In the genomic region with DNA sequence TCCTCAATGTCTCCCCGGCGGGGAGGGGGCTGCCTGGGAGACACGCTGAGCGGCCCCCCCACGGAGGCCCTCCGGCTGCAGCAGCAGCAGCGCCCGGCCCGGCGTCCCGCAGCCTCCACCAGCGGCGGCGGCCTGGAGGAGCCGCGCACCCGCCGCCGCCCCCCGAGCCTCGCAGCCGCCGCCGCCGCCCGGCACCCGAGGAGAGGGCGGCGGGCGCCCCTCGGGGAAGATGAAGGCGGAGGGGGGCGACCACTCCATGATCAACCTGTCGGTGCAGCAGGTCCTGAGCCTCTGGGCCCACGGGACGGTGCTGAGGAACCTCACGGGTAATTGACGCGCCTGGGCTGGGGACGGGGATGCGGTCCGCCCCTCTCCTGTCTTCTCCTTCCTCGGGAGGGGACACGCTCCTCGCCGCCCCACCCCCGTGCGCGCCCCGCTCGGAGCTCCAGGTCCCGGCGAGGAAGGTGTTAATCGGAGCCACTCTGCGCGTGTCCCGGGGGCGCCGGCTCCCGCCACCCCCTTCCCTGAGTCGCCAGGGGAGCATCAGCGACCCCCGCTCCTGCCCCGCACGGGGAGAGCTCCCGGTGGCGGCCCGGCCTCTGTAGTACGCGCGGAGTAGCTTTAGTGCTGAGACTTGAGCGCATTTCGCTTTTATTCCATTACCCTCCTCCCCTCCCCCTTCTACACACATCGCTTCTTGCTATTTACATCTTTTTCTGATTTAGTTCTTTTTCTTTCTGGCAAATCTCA, we compare ENCODE assay signal across 8 cellular contexts. TPM values are rescaled to one million over a fixed set of nuclear protein-coding genes. Genes with fewer than 3 reads are reported as not detected.
A peak's percentile ranks its signal among the peaks of the same experiment; 100 is the strongest.
DNase-seq lines count a peak whose midpoint lies in the region; ATAC-seq, FAIRE-seq and TF ChIP-seq lines count a peak whose summit lies in the region.

No MANE protein-coding gene starts in this region.

- H3K4me1 ChIP-seq in A549 (peaks cover 18% of the 10 kb centered on the region; the same call in 1 of the 3 replicates), OCI-LY1 (ENCODE audit: insufficient read depth, low read length, severe bottlenecking) (peaks cover 16% of the 10 kb centered on the region), pancreas (peaks cover 0 to 21% (median 11%) of the 10 kb centered on the region in 3 donors)

- H3K9me3 Mint-ChIP-seq in activated naive CD4-positive, alpha-beta T cell treated with anti-CD3 and anti-CD28 coated beads, Interleukin-2, amount 50 U/mL, for 24 hours, result no peaks in the 10 kb centered on the region

- H3K9ac ChIP-seq in OCI-LY1 (ENCODE audit: low read length), result peak overlapping the region; percentile 68

- no peak for FAIRE-seq in A549 (lab: Jason Lieb, UNC)
- no peak for FAIRE-seq in pancreas (lab: Jason Lieb, UNC)

- H3K27me3 Mint-ChIP-seq in activated naive CD4-positive, alpha-beta T cell treated with anti-CD3 and anti-CD28 coated beads, Interleukin-2, amount 50 U/mL, for 24 hours, result no peaks in the 10 kb centered on the region

- H3K4me2 ChIP-seq in A549 (peak overlapping the region; percentile 80), OCI-LY1 (ENCODE audit: low read length) (peak overlapping the region; percentile 79)

- H3F3A ChIP-seq in OCI-LY1 (ENCODE audit: insufficient read depth, low read length), result peaks cover 7% of the 10 kb centered on the region; the same call in 1 of the 2 replicates

- H3K36me3 ChIP-seq in OCI-LY1 (ENCODE audit: insufficient read depth, low read length), result no peaks in the 10 kb centered on the region
- no peaks in the 10 kb centered on the region for H3K36me3 ChIP-seq in pancreas

- DNase-seq in A549 (ENCODE audit: low read depth in 1 of 2, low spot score in 1 of 2), result peak in 1 of 2 experiments; percentile 8
- peak in 38 of 42 donors; percentile 13 to 68 (median 42) for DNase-seq in head of caudate nucleus
- peak; percentile 22 to 82 (median 51) for DNase-seq in pancreas
- DNase-seq in RPMI8226, result no peak

- H4K20me1 ChIP-seq in OCI-LY1 (ENCODE audit: insufficient read depth, low read length), result no peaks in the 10 kb centered on the region

- peak overlapping the region; percentile 59 for H3K27ac Mint-ChIP-seq in activated naive CD4-positive, alpha-beta T cell treated with anti-CD3 and anti-CD28 coated beads, Interleukin-2, amount 50 U/mL, for 24 hours

- H3K27ac ChIP-seq in A549 (peak overlapping the region; percentile 69 to 88), OCI-LY1 (ENCODE audit: low read depth, low read length, poor library complexity, severe bottlenecking) (no peak overlapping the region), pancreas (peak overlapping the region; percentile 51 to 77 (median 73))

- H3K4me3 ChIP-seq in A549 (peak overlapping the region; percentile 77), OCI-LY1 (ENCODE audit: low read depth, low read length, poor library complexity, severe bottlenecking) (peak overlapping the region; percentile 79), pancreas (peak overlapping the region; percentile 84 to 93 (median 88))

- H3K4me3 Mint-ChIP-seq in activated naive CD4-positive, alpha-beta T cell treated with anti-CD3 and anti-CD28 coated beads, Interleukin-2, amount 50 U/mL, for 24 hours, result peak overlapping the region; percentile 87

- CTCF ChIA-PET in A549 (lab: Yijun Ruan, JAX), result interaction anchor here (1.0 to 1.8 kb wide), 2 partner anchors 10 to 38 kb away, joined by 3 read pairs; no protein-coding TSS in a partner anchor

- no peaks in the 10 kb centered on the region for H3K79me2 ChIP-seq in OCI-LY1 (ENCODE audit: insufficient read depth, low read length)

- TF ChIP-seq EP300 in A549 (IDR thresholded peaks at IDR 0.05), result no peak

- no peak for TF ChIP-seq POLR2A in A549 (IDR thresholded peaks at IDR 0.05; ENCODE audit: low read length)

- intact Hi-C loops in head of caudate nucleus (cut with DNase I) (loop anchor here (5.0 kb wide), 1 partner anchor 474 kb away; a partner anchor contains a TSS), pancreas (cut with DNase I) (no loop called here)

- no peak overlapping the region for H2AFZ ChIP-seq in OCI-LY1 (ENCODE audit: low read length)

- H3K9me3 ChIP-seq in A549 (no peaks in the 10 kb centered on the region), OCI-LY1 (ENCODE audit: low read length) (no peaks in the 10 kb centered on the region), pancreas (no peaks in the 10 kb centered on the region)

- H3K9me2 ChIP-seq in OCI-LY1 (ENCODE audit: low read depth, low read length), result no peaks in the 10 kb centered on the region

- H3K36me3 Mint-ChIP-seq in activated naive CD4-positive, alpha-beta T cell treated with anti-CD3 and anti-CD28 coated beads, Interleukin-2, amount 50 U/mL, for 24 hours, result no peaks in the 10 kb centered on the region

- H3K27me3 ChIP-seq in OCI-LY1 (ENCODE audit: insufficient read depth, low read length) (no peaks in the 10 kb centered on the region), pancreas (no peaks in the 10 kb centered on the region)

- no peak for TF ChIP-seq RAD21 in A549 (conservative IDR thresholded peaks at IDR 0.05 in 1 of 2, IDR thresholded peaks at IDR 0.05 in 1 of 2)

- no peak for TF ChIP-seq CTCF in A549 (IDR thresholded peaks at IDR 0.05)
- no peak for TF ChIP-seq CTCF in OCI-LY1 (IDR thresholded peaks at IDR 0.05; ENCODE audit: low read length)
- no peak for TF ChIP-seq CTCF in pancreas (IDR thresholded peaks at IDR 0.05)

- H3K4me1 Mint-ChIP-seq in activated naive CD4-positive, alpha-beta T cell treated with anti-CD3 and anti-CD28 coated beads, Interleukin-2, amount 50 U/mL, for 24 hours, result peaks cover 16% of the 10 kb centered on the region

- under 1% methylated on average over 23 of the region's 74 CpGs for WGBS in A549 (ENCODE audit: missing lambda C conversion rate)
- 0 to 1% methylated on average over 28 to 74 of the region's 74 CpGs for WGBS in pancreas, 2 donors

- POLR2A ChIA-PET in A549 (lab: Yijun Ruan, JAX), result no interaction called here

- ATAC-seq in A549, result peak; percentile 43 to 47; a peak in 5 of 6 replicates
- peak; percentile 24 for ATAC-seq in GM18502 (IDR thresholded peaks at IDR 0.05; ENCODE audit: poor library complexity, unreplicated experiment)
- peak; percentile 7 for ATAC-seq in HG02981 (IDR thresholded peaks at IDR 0.05; ENCODE audit: unreplicated experiment)
- peak; percentile 12 to 30 (median 26) for ATAC-seq in pancreas

TF ChIP-seq in A549, 52 proteins besides CTCF, POLR2A, EP300 and RAD21:
- TF ChIP-seq HOXA7 (CRISPR knock-in tag; IDR thresholded peaks at IDR 0.05), result no peak
- TF ChIP-seq TFCP2L1 (CRISPR knock-in tag; IDR thresholded peaks at IDR 0.05), result no peak

RNA-seq across cellular contexts. Expression of a gene that starts 0.7 kb away (rescaled TPM):
- polyA plus RNA-seq in A549 (2011; rRNA removed) (2.4 and 3.2 TPM in 2 replicates), A549 (2017; fragmentation: RNase III; extraction: RNeasy Plus Mini Kit Qiagen cat#74134 plus additional on column Dnase treatment) (2.0 to 2.5 TPM (median 2.0 TPM) in 3 replicates), pancreas (1 to 10 TPM in 1 of 2 donors, under 1 TPM in 1; 0.49 to 1.5 TPM)
- polyA plus RNA-seq in A549 (2012; cell fraction: cytosol; rRNA removed), result 0.49 and 0.57 TPM in 2 replicates
- 0.18 and 0.37 TPM in 2 replicates for polyA plus RNA-seq in A549 (2012; cell fraction: nucleus; rRNA removed)
- 2.0 and 2.4 TPM in 2 replicates for polyA minus RNA-seq in A549 (2011; rRNA and poly(A)+ RNA removed)
- total RNA-seq in pancreas, result 1 to 10 TPM in 4 of 6 donors, under 1 TPM in 2; 0.85 to 2.3 (median 1.6) TPM
